7 cellular contexts compared by ENCODE assay signal in genomic region chr3:184380210-184380626, GRCh38. TPM values are rescaled to one million over a fixed set of nuclear protein-coding genes. Genes with fewer than 3 reads are reported as not detected.
A peak's percentile ranks its signal among the peaks of the same experiment; 100 is the strongest.
DNase-seq lines count a peak whose midpoint lies in the region; ATAC-seq and TF ChIP-seq lines count a peak whose summit lies in the region.

No MANE protein-coding gene starts in this region.

- TF ChIP-seq CTCF in left lung (IDR thresholded peaks at IDR 0.05) (no peak), testis (IDR thresholded peaks at IDR 0.05) (no peak)

- no peak overlapping the region for H2AFZ ChIP-seq in GM23248

- no peaks in the 10 kb centered on the region for H4K20me1 ChIP-seq in GM23248 (ENCODE audit: insufficient read depth)

- no peaks in the 10 kb centered on the region for H3K36me3 ChIP-seq in GM23248 (ENCODE audit: low read depth)
- H3K36me3 ChIP-seq in left lung = no peaks in the 10 kb centered on the region
- H3K36me3 ChIP-seq in testis (ENCODE audit: low read depth, missing control alignments) = no peaks in the 10 kb centered on the region

- no peaks in the 10 kb centered on the region for H3K9me2 ChIP-seq in GM23248 (ENCODE audit: insufficient read depth)

- peaks cover 33% of the 10 kb centered on the region for H3K27me3 ChIP-seq in GM23248 (replicated peaks; ENCODE audit: insufficient read depth)
- peaks cover 16 to 79% of the 10 kb centered on the region in 2 donors for H3K27me3 ChIP-seq in left lung
- no peaks in the 10 kb centered on the region for H3K27me3 ChIP-seq in testis

- no peak for TF ChIP-seq POLR2A in testis (IDR thresholded peaks at IDR 0.05)

- H3K4me2 ChIP-seq in GM23248 (ENCODE audit: unreplicated experiment) = peak overlapping the region; percentile 80

- H3K9me3 ChIP-seq in GM23248 (ENCODE audit: low read depth) = no peaks in the 10 kb centered on the region
- H3K9me3 ChIP-seq in left lung = no peaks in the 10 kb centered on the region
- no peaks in the 10 kb centered on the region for H3K9me3 ChIP-seq in testis

- DNase-seq in GM23248 (peak; percentile 75), OCI-M1 (lab: John Stamatoyannopoulos, UW) (peak; percentile 9), dermis blood vessel endothelial cell (peak; percentile 46), left lung (peak; percentile 70 to 88), testis (peak; percentile 54)

- WGBS in GM23248 (ENCODE audit: low coverage in 1 of 2, low lambda C conversion rate in 2 of 2, missing lambda C conversion rate in 2 of 2), 2 experiments = 0 to 3% methylated on average over 6 to 38 of the region's 58 CpGs
- 0% methylated on average over 13 of the region's 58 CpGs for WGBS in testis, 2 donors

- in situ Hi-C loops in GM23248 (cut with MboI) = no loop called here

- intact Hi-C loops in left lung (cut with DNase I) (no loop called here), testis (cut with DNase I; ENCODE audit: low total_unique reads) (no loop called here)

- no peaks in the 10 kb centered on the region for H3K79me2 ChIP-seq in GM23248 (ENCODE audit: insufficient read depth)

- H3K4me1 ChIP-seq in GM23248 (ENCODE audit: insufficient read depth) (no peaks in the 10 kb centered on the region), left lung (peaks cover 11 to 23% of the 10 kb centered on the region in 2 donors), testis (peaks cover 15% of the 10 kb centered on the region)

- ATAC-seq in left lung (peak; percentile 73), HG03439 (IDR thresholded peaks at IDR 0.05; ENCODE audit: unreplicated experiment) (no peak), GM18867 (IDR thresholded peaks at IDR 0.05; ENCODE audit: unreplicated experiment) (no peak)

- no peak overlapping the region for H3K9ac ChIP-seq in GM23248

- H3K4me3 ChIP-seq in GM23248 = peak overlapping the region; percentile 69
- H3K4me3 ChIP-seq in left lung = peak overlapping the region; percentile 11 to 31
- peak overlapping the region in 1 of 2 donors; percentile 51 for H3K4me3 ChIP-seq in testis

- no peak overlapping the region for H3K27ac ChIP-seq in GM23248
- H3K27ac ChIP-seq in left lung = no peak overlapping the region
- no peak overlapping the region for H3K27ac ChIP-seq in testis

- no peaks in the 10 kb centered on the region for H3F3A ChIP-seq in GM23248 (ENCODE audit: insufficient read depth)

RNA-seq across cellular contexts. Expression of gene CHRD, which starts 0.4 kb away (rescaled TPM):
- 0.22 and 0.25 TPM in 2 replicates for total RNA-seq in GM23248 (2014; rRNA removed; shearing (Covaris generic))
- polyA plus RNA-seq in GM23248 (2016; fragmentation: Nextera tagmentation; extraction: Ambion mirVana) (0.13 and 0.15 TPM in 2 replicates), testis (ENCODE audit: insufficient read depth, low read depth, low replicate concordance) (4.3 TPM)
- total RNA-seq in dermis blood vessel endothelial cell (0.23 and 0.34 TPM in 2 replicates), left lung (1 to 10 TPM; 5.6 to 8.6 TPM), testis (1 to 10 TPM; 3.5 to 4.3 TPM)

RNA-seq across cellular contexts. Expression of gene THPO, which starts 2.2 kb away (rescaled TPM):
- total RNA-seq in GM23248 (2014; rRNA removed; shearing (Covaris generic)) = not detected in 2 replicates
- polyA plus RNA-seq in GM23248 (2016; fragmentation: Nextera tagmentation; extraction: Ambion mirVana) (not detected in 2 replicates), testis (ENCODE audit: insufficient read depth, low read depth, low replicate concordance) (7.6 TPM)
- total RNA-seq in dermis blood vessel endothelial cell (not detected in 2 replicates), left lung (under 1 TPM; 0.23 to 0.65 TPM), testis (under 1 TPM; 0.71 to 0.93 TPM)

RNA-seq across cellular contexts. Expression of gene POLR2H, which starts 18.7 kb away (rescaled TPM):
- 73.0 and 81.2 TPM in 2 replicates for total RNA-seq in GM23248 (2014; rRNA removed; shearing (Covaris generic))
- 66.3 and 69.7 TPM in 2 replicates for polyA plus RNA-seq in GM23248 (2016; fragmentation: Nextera tagmentation; extraction: Ambion mirVana)
- 91.2 and 135 TPM in 2 replicates for total RNA-seq in dermis blood vessel endothelial cell
- total RNA-seq in left lung = 10 to 100 TPM; 54.7 to 71.3 TPM
- 10 to 100 TPM; 65.0 to 76.4 TPM for total RNA-seq in testis
- polyA plus RNA-seq in testis (ENCODE audit: insufficient read depth, low read depth, low replicate concordance) = 72.2 TPM

RNA-seq across cellular contexts. Expression of gene CLCN2, which starts 18.8 kb away (rescaled TPM):
- total RNA-seq in GM23248 (2014; rRNA removed; shearing (Covaris generic)) = 1.2 and 1.8 TPM in 2 replicates
- polyA plus RNA-seq in GM23248 (2016; fragmentation: Nextera tagmentation; extraction: Ambion mirVana) = 1.3 and 1.5 TPM in 2 replicates
- 3.2 and 5.4 TPM in 2 replicates for total RNA-seq in dermis blood vessel endothelial cell
- total RNA-seq in left lung = 1 to 10 TPM; 4.4 to 5.6 TPM
- total RNA-seq in testis = 100 to 1,000 TPM in 1 of 2 donors, 10 to 100 TPM in 1; 98.2 to 118 TPM
- 46.7 TPM for polyA plus RNA-seq in testis (ENCODE audit: insufficient read depth, low read depth, low replicate concordance)

RNA-seq across cellular contexts. Expression of gene FAM131A, which starts 42.8 kb away (rescaled TPM):
- 24.5 and 44.9 TPM in 2 replicates for total RNA-seq in GM23248 (2014; rRNA removed; shearing (Covaris generic))
- polyA plus RNA-seq in GM23248 (2016; fragmentation: Nextera tagmentation; extraction: Ambion mirVana) (5.6 and 7.0 TPM in 2 replicates), testis (ENCODE audit: insufficient read depth, low read depth, low replicate concordance) (28.1 TPM)
- total RNA-seq in dermis blood vessel endothelial cell (32.9 and 50.5 TPM in 2 replicates), left lung (10 to 100 TPM; 14.7 to 19.2 TPM), testis (10 to 100 TPM; 75.9 to 77.2 TPM)

Comparison
In these comparisons a context has a peak if more than half of its experiments do, and no peak if none do; other contexts are left out.
1. DNase-seq: peak in every context shown above with its lines; median percentile 79 in left lung; 75 in GM23248; 54 in testis; 46 in dermis blood vessel endothelial cell; 9 in OCI-M1.